10 cellular contexts compared by ENCODE assay signal in genomic region chr3:124002405-124003081, GRCh38. TPM values are rescaled to one million over a fixed set of nuclear protein-coding genes. Genes with fewer than 3 reads are reported as not detected.
DNase-seq lines count a peak whose midpoint lies in the region; ATAC-seq and TF ChIP-seq lines count a peak whose summit lies in the region.
"Not testable (repeated sequence)": the region's sequence is repeated elsewhere in the genome, so short reads cannot be mapped to it uniquely, and the experiment has no call there.
"Had no signal": no experiment of that assay in that cellular context is flagged by ENCODE, and none has a peak within 500 bp of the region (broad histone marks: within the 10 kb centered on the region; RNA-seq: fewer than 3 reads in every experiment).

No MANE protein-coding gene starts in this region.

- not testable (repeated sequence) for BruUV-seq in PC-3 (replicated peaks; lab: Mats Ljungman, UMichigan)

- H3K36me3 ChIP-seq in PC-3 (ENCODE audit: low read depth, low read length); thoracic aorta: not testable (repeated sequence)

- peaks cover 51% of the 10 kb centered on the region for H3K27me3 ChIP-seq in PC-3 (ENCODE audit: low read length)
- H3K27me3 ChIP-seq in thoracic aorta (replicated peaks; ENCODE audit: insufficient read depth), result not testable (repeated sequence)

- DNase-seq in EH (ENCODE audit: low read depth) (peak; percentile 60), NCI-H1048 (lab: John Stamatoyannopoulos, UW) (peak; percentile 7)
- DNase-seq in PC-3; coronary artery (ENCODE audit: low spot score); left colon; thoracic aorta (ENCODE audit: low spot score): not testable (repeated sequence)

- intact Hi-C loops in PC-3 (cut with micrococcal nuclease); left colon (cut with DNase I, micrococcal nuclease): not testable (repeated sequence)

- H3K4me2 ChIP-seq in PC-3 (ENCODE audit: low read length), result not testable (repeated sequence)

- H3F3A ChIP-seq in PC-3 (ENCODE audit: low read length, unreplicated experiment), result not testable (repeated sequence)

- not testable (repeated sequence) for H3K79me2 ChIP-seq in PC-3 (ENCODE audit: low read length)

- not testable (repeated sequence) for H3K9me2 ChIP-seq in PC-3 (replicated peaks; ENCODE audit: low read length)

- not testable (repeated sequence) for TF ChIP-seq CTCF in PC-3 (conservative IDR thresholded peaks at IDR 0.05; ENCODE audit: low read depth, low read length); coronary artery (IDR thresholded peaks at IDR 0.05); thoracic aorta (IDR thresholded peaks at IDR 0.05)

- not testable (repeated sequence) for H3K4me3 ChIP-seq in PC-3 (ENCODE audit: low read length); coronary artery; thoracic aorta

- POLR2A ChIA-PET in PC-3 (lab: Charles Lee; ENCODE audit: unreplicated experiment), result not testable (repeated sequence)

- H4K20me1 ChIP-seq in PC-3 (ENCODE audit: low read length), result not testable (repeated sequence)

- not testable (repeated sequence) for H3K27ac ChIP-seq in PC-3 (ENCODE audit: low read length)
- H3K27ac ChIP-seq in coronary artery (peak overlapping the region; percentile 22 to 27), thoracic aorta (peak overlapping the region; percentile 16 to 76)

- CTCF ChIA-PET in PC-3 (lab: Charles Lee), result interaction anchor here (1.0 kb wide), 1 partner anchor 30 kb away, joined by 4 read pairs; no protein-coding TSS in a partner anchor

- not testable (repeated sequence) for H3K9me3 ChIP-seq in PC-3 (ENCODE audit: low read length); thoracic aorta

- H2AFZ ChIP-seq in PC-3 (ENCODE audit: low read length), result not testable (repeated sequence)

- H3K9ac ChIP-seq in PC-3 (ENCODE audit: low read length), result not testable (repeated sequence)

- not testable (repeated sequence) for H3K4me1 ChIP-seq in PC-3 (ENCODE audit: insufficient read depth, low read length)
- peaks cover 12 to 48% of the 10 kb centered on the region in 2 donors for H3K4me1 ChIP-seq in thoracic aorta (ENCODE audit: control insufficient read depth in 1 of 2, low read depth in 2 of 2)

- ATAC-seq in PC-3, result peak; percentile 93
- peak; percentile 32 for ATAC-seq in left colon
- not testable (repeated sequence) for ATAC-seq in thoracic aorta (ENCODE audit: insufficient number of reproducible peaks, low FRiP score, low read depth)

RNA-seq across cellular contexts. Expression of gene ROPN1, which starts 10.6 kb away (rescaled TPM):
- total RNA-seq in PC-3 (2014; rRNA removed), result not detected in 2 replicates
- total RNA-seq in left colon, result 1 to 10 TPM; 2.0 to 3.2 TPM
- not detected for total RNA-seq in thoracic aorta
- total RNA-seq: Calu3; CD4-positive, alpha-beta memory T cell; Daoy; HFFc6 had no signal

RNA-seq across cellular contexts. Expression of gene KALRN, which starts 30.6 kb away (rescaled TPM):
- total RNA-seq in PC-3 (2014; rRNA removed) (9.9 and 13.0 TPM in 2 replicates), left colon (10 to 100 TPM; 64.7 to 74.3 TPM), thoracic aorta (100 to 1,000 TPM; 418 to 748 TPM)

RNA-seq across cellular contexts. Expression of gene CCDC14, which starts 41.5 kb away (rescaled TPM):
- total RNA-seq in PC-3 (2014; rRNA removed), result 40.9 and 62.6 TPM in 2 replicates
- total RNA-seq in left colon, result 10 to 100 TPM; 63.6 to 73.7 TPM
- 10 to 100 TPM; 38.8 to 67.8 TPM for total RNA-seq in thoracic aorta

Comparison
In these comparisons a context has a peak if more than half of its experiments do, and no peak if none do; other contexts are left out.
1. RNA of gene KALRN, which starts 30.6 kb away (total RNA-seq): 418 to 748 TPM in thoracic aorta; 64.7 to 74.3 TPM in left colon and 9.9 to 13.0 TPM in PC-3; every median in the first group is over 4 times any median in the second.